8 cellular contexts compared by ENCODE assay signal in the genomic region with DNA sequence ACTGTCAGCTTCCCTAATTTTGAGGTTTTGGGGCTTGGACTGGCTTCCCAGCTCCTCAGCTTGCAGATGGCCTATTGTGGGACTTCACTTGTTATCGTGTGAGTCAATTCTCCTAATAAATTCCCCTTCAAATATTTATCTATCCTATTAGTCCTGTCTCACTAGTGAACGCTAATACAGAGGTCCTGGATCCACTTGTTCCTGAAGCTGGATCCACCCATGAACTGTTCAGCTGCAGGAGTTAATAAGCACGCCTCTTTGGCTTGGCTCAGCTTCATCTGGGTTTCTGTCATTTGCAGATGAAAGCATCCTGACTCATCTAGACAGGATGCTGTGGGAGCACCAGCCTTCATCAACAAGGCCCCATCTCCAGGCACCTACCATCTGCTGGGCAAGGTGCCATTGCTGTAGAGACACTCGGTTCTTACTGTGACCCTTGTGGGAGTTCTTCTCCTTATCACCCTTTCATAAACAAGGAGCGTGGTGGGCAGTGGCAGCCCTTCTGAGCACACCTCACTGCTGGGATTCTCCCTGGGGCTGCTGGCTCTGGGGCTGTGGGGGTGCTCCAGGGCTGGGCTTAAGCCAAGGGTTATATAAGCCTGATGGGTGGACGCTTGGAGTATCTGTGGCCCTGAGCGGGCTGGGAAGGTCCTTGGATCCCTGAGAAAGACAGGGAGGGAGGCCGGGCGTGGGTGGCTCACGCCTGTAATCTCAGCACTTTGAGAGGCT. TPM values are rescaled to one million over a fixed set of nuclear protein-coding genes. Genes with fewer than 3 reads are reported as not detected.
A peak's percentile ranks its signal among the peaks of the same experiment; 100 is the strongest.
DNase-seq lines count a peak whose midpoint lies in the region; ATAC-seq and TF ChIP-seq lines count a peak whose summit lies in the region.

No MANE protein-coding gene starts in this region.

- no peak overlapping the region for H3K9ac ChIP-seq in smooth muscle cell (ENCODE audit: low read depth)
- no peak overlapping the region for H3K9ac ChIP-seq in colonic mucosa (ENCODE audit: low read depth in 2 of 2, low read length in 2 of 2)

- intact Hi-C loops in colonic mucosa (cut with DNase I): no loop called here

- H3F3A ChIP-seq in smooth muscle cell (ENCODE audit: low read depth): no peaks in the 10 kb centered on the region

- H3K9me3 ChIP-seq in smooth muscle cell (replicated peaks; ENCODE audit: low read depth): no peaks in the 10 kb centered on the region
- H3K9me3 ChIP-seq in colonic mucosa: no peaks in the 10 kb centered on the region

- no peaks in the 10 kb centered on the region for H4K20me1 ChIP-seq in smooth muscle cell (ENCODE audit: low read depth)

- H3K36me3 ChIP-seq in smooth muscle cell (ENCODE audit: low read depth): no peaks in the 10 kb centered on the region
- H3K36me3 ChIP-seq in colonic mucosa: no peaks in the 10 kb centered on the region

- in situ Hi-C loops in astrocyte of the spinal cord (cut with HindIII; ENCODE audit: low sequenced_read_pairs): no loop called here
- in situ Hi-C loops in GM13977 (cut with MboI; ENCODE audit: low pct_unique_long_range_greater_than_20kb, low sequenced_read_pairs, unreplicated experiment): no loop called here

- no peak for TF ChIP-seq CTCF in HFF-Myc (IDR thresholded peaks at IDR 0.05; ENCODE audit: low read depth, low read length, missing control alignments)
- no peak for TF ChIP-seq CTCF in astrocyte of the spinal cord (IDR thresholded peaks at IDR 0.05; ENCODE audit: low read depth, low read length)
- TF ChIP-seq CTCF in GM13977 (IDR thresholded peaks at IDR 0.05; ENCODE audit: extremely low read depth, insufficient read depth, missing control alignments): no peak
- no peak for TF ChIP-seq CTCF in smooth muscle cell (IDR thresholded peaks at IDR 0.05; ENCODE audit: borderline replicate concordance, insufficient read depth, poor library complexity, severe bottlenecking)
- no peak for TF ChIP-seq CTCF in colonic mucosa (IDR thresholded peaks at IDR 0.05)

- no peak for ATAC-seq in HG03196 (IDR thresholded peaks at IDR 0.05; ENCODE audit: unreplicated experiment)

- H3K27me3 ChIP-seq in smooth muscle cell (ENCODE audit: low read depth) (no peaks in the 10 kb centered on the region), colonic mucosa (no peaks in the 10 kb centered on the region)

- no peak overlapping the region for H3K4me2 ChIP-seq in smooth muscle cell

- DNase-seq in HFF-Myc (ENCODE audit: extremely low read depth, low read depth) (peak; percentile 77), astrocyte of the spinal cord (ENCODE audit: low read depth, low spot score) (peak; percentile 53), GM13977 (ENCODE audit: low spot score) (no peak), smooth muscle cell (lab: John Stamatoyannopoulos, UW; ENCODE audit: unreplicated experiment) (no peak), colonic mucosa (no peak)
- DNase-seq in activated CD4-positive, CD25-positive, alpha-beta regulatory T cell (lab: John Stamatoyannopoulos, UW): peak in 3 of 4 experiments; percentile 25 to 58 (median 49)
- DNase-seq in stimulated activated CD4-positive, alpha-beta T cell treated with anti-CD3 and anti-CD28 coated beads, TNF-alpha, amount 100 ng/mL, for 24 hours (ENCODE audit: low read depth in 3 of 3): peak in 2 of 3 experiments; percentile 63 to 71

- no peak overlapping the region for H2AFZ ChIP-seq in smooth muscle cell (ENCODE audit: low read depth)

- H3K79me2 ChIP-seq in smooth muscle cell (ENCODE audit: low read depth): no peaks in the 10 kb centered on the region

- no peak overlapping the region for H3K27ac ChIP-seq in smooth muscle cell (ENCODE audit: low read depth)
- no peak overlapping the region for H3K27ac ChIP-seq in colonic mucosa

- H3K4me3 ChIP-seq in HFF-Myc (replicated peaks; ENCODE audit: low read depth, low read length) (no peak overlapping the region), astrocyte of the spinal cord (ENCODE audit: low read depth, low read length) (no peak overlapping the region), smooth muscle cell (no peak overlapping the region), colonic mucosa (no peak overlapping the region)

- 79% methylated on average over 10 of the region's 10 CpGs for WGBS in smooth muscle cell (ENCODE audit: low lambda C conversion rate)

- H3K4me1 ChIP-seq in smooth muscle cell (ENCODE audit: low read depth) (no peaks in the 10 kb centered on the region), colonic mucosa (no peaks in the 10 kb centered on the region)

RNA-seq across cellular contexts. Expression of a gene that starts 23.2 kb away (rescaled TPM):
- total RNA-seq in smooth muscle cell: 2.1 and 8.2 TPM in 2 replicates
- 3.2 and 3.5 TPM in 2 replicates for polyA plus RNA-seq in smooth muscle cell
- 1 to 10 TPM; 3.7 to 7.3 TPM for total RNA-seq in colonic mucosa

RNA-seq across cellular contexts. Expression of a gene that starts 33.5 kb away (rescaled TPM):
- total RNA-seq in smooth muscle cell (28.6 and 29.8 TPM in 2 replicates), colonic mucosa (10 to 100 TPM; 30.3 to 56.3 TPM)
- polyA plus RNA-seq in smooth muscle cell: 109 and 113 TPM in 2 replicates

RNA-seq across cellular contexts. Expression of a gene that starts 57.3 kb away (rescaled TPM):
- total RNA-seq in smooth muscle cell (9.7 and 19.0 TPM in 2 replicates), colonic mucosa (10 to 100 TPM; 33.3 to 57.1 TPM)
- 13.1 and 15.2 TPM in 2 replicates for polyA plus RNA-seq in smooth muscle cell

Comparison
In these comparisons a context has a peak if more than half of its experiments do, and no peak if none do; other contexts are left out.
1. DNase-seq: peak in HFF-Myc (single experiment), activated CD4-positive, CD25-positive, alpha-beta regulatory T cell (3 of 4), astrocyte of the spinal cord (single experiment) and stimulated activated CD4-positive, alpha-beta T cell treated with anti-CD3 and anti-CD28 coated beads, TNF-alpha, amount 100 ng/mL, for 24 hours (2 of 3); none in GM13977 (single experiment), smooth muscle cell (single experiment) and colonic mucosa (single experiment).